ENCODE assay signal across 18 cellular contexts in genomic region chr2:190068764-190069163, GRCh38.
A peak's percentile ranks its signal among the peaks of the same experiment; 100 is the strongest.
DNase-seq lines count a peak whose midpoint lies in the region; ATAC-seq, FAIRE-seq and TF ChIP-seq lines count a peak whose summit lies in the region.
"Had no signal": no experiment of that assay in that cellular context is flagged by ENCODE, and none has a peak within 500 bp of the region (broad histone marks: within the 10 kb centered on the region; RNA-seq: fewer than 3 reads in every experiment).

No MANE protein-coding gene starts in this region.

- peak; percentile 50 for ATAC-seq in stimulated activated naive CD8-positive, alpha-beta T cell treated with anti-CD3 and anti-CD28 coated beads, Interleukin-15, amount 100 ng/mL, for 72 hours
- ATAC-seq in stimulated activated naive CD8-positive, alpha-beta T cell treated with anti-CD3 and anti-CD28 coated beads, Interleukin-15, Interleukin-2, amounts not matched to agents 100 U/mL and 50 U/mL, for 24 hours: no peak
- ATAC-seq: T-cell had no signal

- no peak for DNase-seq in stimulated activated naive CD8-positive, alpha-beta T cell treated with anti-CD3 and anti-CD28 coated beads, Interleukin-15, amount 100 ng/mL, for 72 hours
- DNase-seq in stimulated activated naive CD8-positive, alpha-beta T cell treated with anti-CD3 and anti-CD28 coated beads, Interleukin-15, Interleukin-2, amounts not matched to agents 100 U/mL and 50 U/mL, for 24 hours: no peak
- DNase-seq in OCI-M1 (lab: John Stamatoyannopoulos, UW) (peak; percentile 8), nephron progenitor cell (no peak), midbrain (lab: John Stamatoyannopoulos, UW) (no peak), H54 (ENCODE audit: insufficient read length, low spot score) (no peak), anterior cingulate cortex (lab: John Stamatoyannopoulos, UW) (no peak)
- DNase-seq: BE2C, DMS53, GDM1, H9, KG1, NCI-H1105 treated with DMSO at 0.1 percent for 48 hours, NCI-H1694 treated with DMSO at 0.1 percent for 48 hours, NCI-H446, T-cell had no signal

- no peaks in the 10 kb centered on the region for H3K36me3 Mint-ChIP-seq in nephron progenitor cell (ENCODE audit: low read depth)
- H3K36me3 Mint-ChIP-seq: T-cell had no signal

- no peaks in the 10 kb centered on the region for H3K9me3 Mint-ChIP-seq in stimulated activated naive CD8-positive, alpha-beta T cell treated with anti-CD3 and anti-CD28 coated beads, Interleukin-15, amount 100 ng/mL, for 72 hours
- no peaks in the 10 kb centered on the region for H3K9me3 Mint-ChIP-seq in nephron progenitor cell
- H3K9me3 Mint-ChIP-seq: H9, T-cell had no signal

- H3K27me3 Mint-ChIP-seq in stimulated activated naive CD8-positive, alpha-beta T cell treated with anti-CD3 and anti-CD28 coated beads, Interleukin-15, amount 100 ng/mL, for 72 hours: no peaks in the 10 kb centered on the region
- H3K27me3 Mint-ChIP-seq in nephron progenitor cell (ENCODE audit: low read depth, poor library complexity): peaks cover under 1% of the 10 kb centered on the region

- FAIRE-seq in H54 (lab: Jason Lieb, UNC): no peak
- FAIRE-seq: D721Med, GM19239 had no signal

- TF ChIP-seq CTCF in nephron progenitor cell (IDR thresholded peaks at IDR 0.05): no peak

- H3K27ac Mint-ChIP-seq in stimulated activated naive CD8-positive, alpha-beta T cell treated with anti-CD3 and anti-CD28 coated beads, Interleukin-15, amount 100 ng/mL, for 72 hours: no peak overlapping the region
- peak overlapping the region; percentile 44 for H3K27ac Mint-ChIP-seq in nephron progenitor cell
- H3K27ac Mint-ChIP-seq: H9, T-cell had no signal

- no peaks in the 10 kb centered on the region for H3K4me1 Mint-ChIP-seq in stimulated activated naive CD8-positive, alpha-beta T cell treated with anti-CD3 and anti-CD28 coated beads, Interleukin-15, amount 100 ng/mL, for 72 hours
- H3K4me1 Mint-ChIP-seq in nephron progenitor cell: no peaks in the 10 kb centered on the region
- H3K4me1 Mint-ChIP-seq: H9, T-cell had no signal

- TF ChIP-seq POLR2A in H54 (IDR thresholded peaks at IDR 0.05; ENCODE audit: low read depth, low read length): no peak

- H3K4me3 Mint-ChIP-seq in stimulated activated naive CD8-positive, alpha-beta T cell treated with anti-CD3 and anti-CD28 coated beads, Interleukin-15, amount 100 ng/mL, for 72 hours: no peak overlapping the region
- H3K4me3 Mint-ChIP-seq in nephron progenitor cell: no peak overlapping the region
- H3K4me3 Mint-ChIP-seq: H9, T-cell had no signal
